Comparison of ENCODE assay signal across 9 cellular contexts in the genomic region with DNA sequence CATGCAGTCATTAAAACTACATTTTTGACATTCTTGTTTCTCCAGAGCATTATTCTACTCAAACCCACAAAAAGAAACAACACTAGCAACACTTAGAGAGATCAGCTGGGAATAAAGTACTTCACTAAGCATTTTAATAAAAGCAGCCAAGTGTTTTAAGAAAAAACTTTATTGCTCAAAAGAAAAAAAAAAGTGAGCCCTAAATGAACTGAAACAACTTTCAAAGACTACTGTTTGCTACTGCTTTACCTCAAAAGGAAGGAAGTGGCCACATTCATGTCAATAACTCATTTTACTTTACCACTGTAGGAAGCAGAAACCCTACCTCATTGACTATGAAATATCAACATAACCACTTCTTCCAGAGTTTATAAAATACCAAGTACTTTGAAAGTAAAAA.
A peak's percentile ranks its signal among the peaks of the same experiment; 100 is the strongest.
DNase-seq lines count a peak whose midpoint lies in the region; ATAC-seq and TF ChIP-seq lines count a peak whose summit lies in the region.
"Had no signal": no experiment of that assay in that cellular context is flagged by ENCODE, and none has a peak within 500 bp of the region (broad histone marks: within the 10 kb centered on the region; RNA-seq: fewer than 3 reads in every experiment).

No MANE protein-coding gene starts in this region.

- DNase-seq in activated T-cell treated with anti-CD3 and anti-CD28 coated beads, Interleukin-2, amount 50 U/mL, for 72 hours: no peak
- no peak for DNase-seq in activated T-cell treated with anti-CD3 and anti-CD28 coated beads, Interleukin-2, amount 50 U/mL, for 48 hours
- no peak for DNase-seq in WTC11 (ENCODE audit: low spot score)
- DNase-seq in stimulated activated effector memory CD8-positive, alpha-beta T cell treated with anti-CD3 and anti-CD28 coated beads, Interleukin-12 subunit alpha, Interleukin-12 subunit beta, amount 100 ng/mL, for 72 hours (ENCODE audit: low spot score in 2 of 2): no peak
- DNase-seq in ACHN: no peak
- DNase-seq in psoas muscle: no peak
- DNase-seq in foreskin keratinocyte: no peak
- DNase-seq: retina had no signal

- intact Hi-C loops in psoas muscle (cut with DNase I): loop anchor here in 1 of 2 donors (10.0 kb wide), 1 partner anchor 53 kb away; no protein-coding TSS in a partner anchor

- in situ Hi-C loops in ACHN (cut with HindIII; ENCODE audit: low pct_ligation_motif_present, low pct_unique_long_range_greater_than_20kb, low sequenced_read_pairs): no loop called here

- ATAC-seq in activated T-cell treated with anti-CD3 and anti-CD28 coated beads, Interleukin-2, amount 50 U/mL, for 72 hours (replicated peaks in 1 of 2): peak; percentile 51 to 58
- ATAC-seq in HG03108 (IDR thresholded peaks at IDR 0.05; ENCODE audit: unreplicated experiment): peak; percentile 52
- no peak for ATAC-seq in WTC11
- peak; percentile 75 for ATAC-seq in stimulated activated effector memory CD8-positive, alpha-beta T cell treated with anti-CD3 and anti-CD28 coated beads, Interleukin-12 subunit alpha, Interleukin-12 subunit beta, amount 100 ng/mL, for 72 hours
- ATAC-seq in psoas muscle: no peak
- ATAC-seq in foreskin keratinocyte: no peak

- no peaks in the 10 kb centered on the region for H3K36me3 Mint-ChIP-seq in activated T-cell treated with anti-CD3 and anti-CD28 coated beads, Interleukin-2, amount 50 U/mL, for 72 hours (ENCODE audit: insufficient read depth in 2 of 2)
- no peaks in the 10 kb centered on the region for H3K36me3 Mint-ChIP-seq in WTC11
- no peaks in the 10 kb centered on the region for H3K36me3 Mint-ChIP-seq in stimulated activated effector memory CD8-positive, alpha-beta T cell treated with anti-CD3 and anti-CD28 coated beads, Interleukin-12 subunit alpha, Interleukin-12 subunit beta, amount 100 ng/mL, for 72 hours

- H3K27ac ChIP-seq in psoas muscle: no peak overlapping the region
- H3K27ac ChIP-seq in foreskin keratinocyte: no peak overlapping the region

- POLR2A ChIA-PET in WTC11 (lab: Charles Lee): no interaction called here

- no peaks in the 10 kb centered on the region for H3K9me3 ChIP-seq in psoas muscle

- peaks cover 0 to 98% of the 10 kb centered on the region in 2 donors for H3K36me3 ChIP-seq in psoas muscle (ENCODE audit: insufficient read depth in 1 of 2, low read depth in 1 of 2)

- peak overlapping the region; percentile 61 for H3K27ac Mint-ChIP-seq in activated T-cell treated with anti-CD3 and anti-CD28 coated beads, Interleukin-2, amount 50 U/mL, for 72 hours
- peak overlapping the region; percentile 25; the same call in 1 of the 2 replicates for H3K27ac Mint-ChIP-seq in WTC11
- no peak overlapping the region for H3K27ac Mint-ChIP-seq in stimulated activated effector memory CD8-positive, alpha-beta T cell treated with anti-CD3 and anti-CD28 coated beads, Interleukin-12 subunit alpha, Interleukin-12 subunit beta, amount 100 ng/mL, for 72 hours

- H3K4me1 Mint-ChIP-seq in activated T-cell treated with anti-CD3 and anti-CD28 coated beads, Interleukin-2, amount 50 U/mL, for 72 hours (ENCODE audit: low read depth): peaks cover 15% of the 10 kb centered on the region
- H3K4me1 Mint-ChIP-seq in WTC11: peaks cover 7% of the 10 kb centered on the region
- H3K4me1 Mint-ChIP-seq in stimulated activated effector memory CD8-positive, alpha-beta T cell treated with anti-CD3 and anti-CD28 coated beads, Interleukin-12 subunit alpha, Interleukin-12 subunit beta, amount 100 ng/mL, for 72 hours: peaks cover 9% of the 10 kb centered on the region

- peaks cover 5% of the 10 kb centered on the region for H3K27me3 Mint-ChIP-seq in activated T-cell treated with anti-CD3 and anti-CD28 coated beads, Interleukin-2, amount 50 U/mL, for 72 hours (ENCODE audit: low read depth)
- H3K27me3 Mint-ChIP-seq in WTC11 (ENCODE audit: low read depth): no peaks in the 10 kb centered on the region

- H3K9me3 Mint-ChIP-seq in activated T-cell treated with anti-CD3 and anti-CD28 coated beads, Interleukin-2, amount 50 U/mL, for 72 hours: no peaks in the 10 kb centered on the region
- no peaks in the 10 kb centered on the region for H3K9me3 Mint-ChIP-seq in WTC11
- no peaks in the 10 kb centered on the region for H3K9me3 Mint-ChIP-seq in stimulated activated effector memory CD8-positive, alpha-beta T cell treated with anti-CD3 and anti-CD28 coated beads, Interleukin-12 subunit alpha, Interleukin-12 subunit beta, amount 100 ng/mL, for 72 hours

- H3K4me1 ChIP-seq in psoas muscle: no peaks in the 10 kb centered on the region
- H3K4me1 ChIP-seq in foreskin keratinocyte: no peaks in the 10 kb centered on the region

- H3K4me3 Mint-ChIP-seq in activated T-cell treated with anti-CD3 and anti-CD28 coated beads, Interleukin-2, amount 50 U/mL, for 72 hours: peak overlapping the region in 1 of 2 donors; percentile 72
- H3K4me3 Mint-ChIP-seq in WTC11: no peak overlapping the region
- H3K4me3 Mint-ChIP-seq in stimulated activated effector memory CD8-positive, alpha-beta T cell treated with anti-CD3 and anti-CD28 coated beads, Interleukin-12 subunit alpha, Interleukin-12 subunit beta, amount 100 ng/mL, for 72 hours: no peak overlapping the region

- no peak overlapping the region for H3K4me3 ChIP-seq in psoas muscle

- CTCF ChIA-PET in WTC11 (lab: Charles Lee): interaction anchor here (0.9 to 3.4 kb wide), 3 partner anchors 40 to 140 kb away, joined by 3 to 15 read pairs (median 3); no protein-coding TSS in a partner anchor

- TF ChIP-seq CTCF in WTC11 (IDR thresholded peaks at IDR 0.05): no peak
- TF ChIP-seq CTCF in psoas muscle (IDR thresholded peaks at IDR 0.05): no peak
- no peak for TF ChIP-seq CTCF in foreskin keratinocyte (conservative IDR thresholded peaks at IDR 0.05)

- H3K27me3 ChIP-seq in psoas muscle (ENCODE audit: insufficient read depth in 3 of 3, low read length in 2 of 3) (no peaks in the 10 kb centered on the region), foreskin keratinocyte (no peaks in the 10 kb centered on the region)

TF ChIP-seq in WTC11, 78 proteins besides CTCF, POLR2A, EP300 and RAD21:
- TF ChIP-seq ZNF423 (CRISPR knock-in tag; IDR thresholded peaks at IDR 0.05) (no peak), ETV6 (CRISPR knock-in tag; IDR thresholded peaks at IDR 0.05) (no peak), NFE2L1 (CRISPR knock-in tag; IDR thresholded peaks at IDR 0.05) (no peak), NFYB (CRISPR knock-in tag; conservative IDR thresholded peaks at IDR 0.05; ENCODE audit: low read depth) (no peak), ZNF317 (CRISPR knock-in tag; IDR thresholded peaks at IDR 0.05; ENCODE audit: borderline replicate concordance, low read depth) (no peak), ATF6 (CRISPR knock-in tag; IDR thresholded peaks at IDR 0.05) (no peak), ERG (CRISPR knock-in tag; IDR thresholded peaks at IDR 0.05) (no peak), SMAD4 (CRISPR knock-in tag; IDR thresholded peaks at IDR 0.05) (no peak), PRRX2 (CRISPR knock-in tag; IDR thresholded peaks at IDR 0.05) (no peak), ZNF232 (CRISPR knock-in tag; IDR thresholded peaks at IDR 0.05) (no peak), NR3C1 (CRISPR knock-in tag; conservative IDR thresholded peaks at IDR 0.05; ENCODE audit: low read depth) (no peak), EMX1 (CRISPR knock-in tag; IDR thresholded peaks at IDR 0.05) (no peak), JUN (CRISPR knock-in tag; IDR thresholded peaks at IDR 0.05) (no peak), SMAD3 (CRISPR knock-in tag; IDR thresholded peaks at IDR 0.05; ENCODE audit: borderline replicate concordance) (no peak)
- TF ChIP-seq, protein P1, sequence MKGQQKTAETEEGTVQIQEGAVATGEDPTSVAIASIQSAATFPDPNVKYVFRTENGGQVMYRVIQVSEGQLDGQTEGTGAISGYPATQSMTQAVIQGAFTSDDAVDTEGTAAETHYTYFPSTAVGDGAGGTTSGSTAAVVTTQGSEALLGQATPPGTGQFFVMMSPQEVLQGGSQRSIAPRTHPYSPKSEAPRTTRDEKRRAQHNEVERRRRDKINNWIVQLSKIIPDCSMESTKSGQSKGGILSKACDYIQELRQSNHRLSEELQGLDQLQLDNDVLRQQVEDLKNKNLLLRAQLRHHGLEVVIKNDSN (CRISPR knock-in tag; IDR thresholded peaks at IDR 0.05): no peak

Comparison
In these comparisons a context has a peak if more than half of its experiments do, and no peak if none do; other contexts are left out.
1. ATAC-seq: peak in activated T-cell treated with anti-CD3 and anti-CD28 coated beads, Interleukin-2, amount 50 U/mL, for 72 hours (2 of 2), HG03108 (single experiment) and stimulated activated effector memory CD8-positive, alpha-beta T cell treated with anti-CD3 and anti-CD28 coated beads, Interleukin-12 subunit alpha, Interleukin-12 subunit beta, amount 100 ng/mL, for 72 hours (single experiment); none in WTC11 (single experiment), psoas muscle (0 of 4) and foreskin keratinocyte (single experiment).